In the genomic region with DNA sequence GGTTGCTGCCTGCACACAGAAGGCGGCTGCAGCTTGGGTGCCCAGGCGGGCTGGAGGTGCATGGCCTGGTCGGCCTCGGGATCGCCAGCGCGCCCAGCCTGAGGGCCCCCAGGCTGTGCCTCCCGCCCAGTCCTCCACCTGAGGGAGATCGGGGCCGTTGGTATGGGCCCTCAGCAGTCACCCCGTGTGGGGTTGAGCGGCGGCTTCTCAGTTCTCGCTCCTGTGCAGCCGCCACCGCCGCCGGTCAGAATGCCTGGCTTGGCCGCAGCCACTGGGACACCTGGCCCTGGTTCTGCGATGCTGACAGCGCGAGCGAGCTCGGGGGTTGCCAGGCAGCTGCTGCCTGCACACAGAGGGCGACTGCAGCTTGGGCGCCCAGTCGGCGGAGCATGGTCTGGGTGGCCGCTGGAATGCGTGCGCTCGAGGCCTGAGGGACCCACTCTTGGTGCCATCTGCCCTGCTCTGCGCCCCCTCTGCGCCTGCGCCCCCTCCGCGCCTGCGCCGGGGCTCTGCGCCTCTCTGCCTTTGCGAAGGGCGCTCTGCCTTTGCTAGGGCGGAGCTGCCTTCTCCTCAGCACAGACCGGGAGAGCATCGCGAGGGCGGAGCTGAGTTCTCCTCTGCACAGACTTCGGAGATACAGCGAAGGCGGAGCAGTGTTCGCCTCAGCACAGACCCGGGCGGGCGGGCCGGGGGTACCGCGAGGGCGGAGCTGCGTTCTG, we compare ENCODE assay signal across 8 cellular contexts.
A peak's percentile ranks its signal among the peaks of the same experiment; 100 is the strongest.
DNase-seq lines count a peak whose midpoint lies in the region; ATAC-seq and TF ChIP-seq lines count a peak whose summit lies in the region.
"Not testable (repeated sequence)": the region's sequence is repeated elsewhere in the genome, so short reads cannot be mapped to it uniquely, and the experiment has no call there.

No MANE protein-coding gene starts in this region.

- H3K4me1 ChIP-seq in uterus = not testable (repeated sequence)

- H3K9me3 ChIP-seq in uterus = not testable (repeated sequence)

- H3K27me3 ChIP-seq in kidney epithelial cell (ENCODE audit: control insufficient read depth, insufficient read depth, low read length); uterus: not testable (repeated sequence)

- peak; percentile 19 for DNase-seq in LNCaP clone FGC (ENCODE audit: low read depth)
- peak; percentile 42 to 59 for DNase-seq in activated CD8-positive, alpha-beta memory T cell treated with anti-CD3 and anti-CD28 coated beads for 4 hours (ENCODE audit: low read depth in 2 of 2)
- DNase-seq in dedifferentiated amniotic fluid mesenchymal stem cell (ENCODE audit: extremely low spot score) = peak; percentile 14
- peak; percentile 28 for DNase-seq in kidney epithelial cell (ENCODE audit: low read depth)
- peak in 1 of 2 donors; percentile 24 for DNase-seq in uterus

- peak overlapping the region in 1 of 21 experiments; percentile 63 for H3K27ac ChIP-seq in skin epidermis
- H3K27ac ChIP-seq in uterus = not testable (repeated sequence)

- intact Hi-C loops in uterus (cut with DNase I; ENCODE audit: low total_unique reads) = not testable (repeated sequence)

- H3K36me3 ChIP-seq in kidney epithelial cell (ENCODE audit: control insufficient read depth, insufficient read depth, low read length); uterus: not testable (repeated sequence)

- TF ChIP-seq POLR2A in uterus (IDR thresholded peaks at IDR 0.05) = peak in 1 of 2 donors; percentile 28

- ATAC-seq in GM18511 (IDR thresholded peaks at IDR 0.05; ENCODE audit: unreplicated experiment) = peak; percentile 100
- ATAC-seq in HG02588 (IDR thresholded peaks at IDR 0.05; ENCODE audit: unreplicated experiment) = peak; percentile 100

- TF ChIP-seq CTCF in LNCaP clone FGC (IDR thresholded peaks at IDR 0.05; ENCODE audit: control insufficient read depth, extremely low read depth, insufficient read depth); kidney epithelial cell (IDR thresholded peaks at IDR 0.05; ENCODE audit: insufficient read depth, low read length, poor library complexity, severe bottlenecking); uterus (IDR thresholded peaks at IDR 0.05): not testable (repeated sequence)

- peak overlapping the region; percentile 38 for H3K4me3 ChIP-seq in LNCaP clone FGC (ENCODE audit: low read depth, low read length)
- H3K4me3 ChIP-seq in kidney epithelial cell (ENCODE audit: low read depth, low read length) = peak overlapping the region; percentile 43
- peak overlapping the region in 6 of 7 experiments; percentile 30 to 55 (median 43) for H3K4me3 ChIP-seq in skin epidermis
- H3K4me3 ChIP-seq in uterus = peak overlapping the region; percentile 28 to 30
